In genomic region chr15:90389513-90389912, GRCh38 we compare ENCODE assay signal across 8 cellular contexts. TPM values are rescaled to one million over a fixed set of nuclear protein-coding genes. Genes with fewer than 3 reads are reported as not detected.
A peak's percentile ranks its signal among the peaks of the same experiment; 100 is the strongest.
DNase-seq lines count a peak whose midpoint lies in the region; ATAC-seq and TF ChIP-seq lines count a peak whose summit lies in the region.

No MANE protein-coding gene starts in this region.

- H3K9me3 Mint-ChIP-seq in chondrocyte (ENCODE audit: low read depth): no peaks in the 10 kb centered on the region

- no peaks in the 10 kb centered on the region for H3K27me3 ChIP-seq in right cardiac atrium (ENCODE audit: control insufficient read depth, insufficient read depth)

- peak overlapping the region; percentile 90 for H3K4me3 Mint-ChIP-seq in chondrocyte (ENCODE audit: unreplicated experiment)

- H3K4me1 Mint-ChIP-seq in chondrocyte (ENCODE audit: low read depth): peaks cover 55% of the 10 kb centered on the region

- intact Hi-C loops in right cardiac atrium (cut with DNase I): no loop called here
- intact Hi-C loops in left cardiac atrium (cut with DNase I): no loop called here

- peak overlapping the region; percentile 94 for H3K4me3 ChIP-seq in right cardiac atrium (ENCODE audit: low read length)

- peaks cover 24% of the 10 kb centered on the region for H3K36me3 Mint-ChIP-seq in chondrocyte (ENCODE audit: low read depth)

- peak in 1 of 3 donors; percentile 42 for DNase-seq in right cardiac atrium
- no peak for DNase-seq in left cardiac atrium
- no peak for DNase-seq in chondrocyte (ENCODE audit: low spot score)
- peak; percentile 11 for DNase-seq in myocyte (ENCODE audit: low read depth)
- no peak for DNase-seq in NCI-H146 treated with DMSO at 0.1 percent for 48 hours (lab: John Stamatoyannopoulos, UW; ENCODE audit: unreplicated experiment)
- no peak for DNase-seq in MV-4-11 (lab: John Stamatoyannopoulos, UW)
- DNase-seq in middle frontal gyrus (ENCODE audit: extremely low spot score, low spot score): no peak
- no peak for DNase-seq in D341Med (ENCODE audit: low spot score)

- TF ChIP-seq CTCF in chondrocyte (IDR thresholded peaks at IDR 0.05): no peak

- ATAC-seq in right cardiac atrium: no peak
- ATAC-seq in left cardiac atrium: no peak

- H3K4me1 ChIP-seq in right cardiac atrium (ENCODE audit: control insufficient read depth, insufficient read depth, low read length): peaks cover 11% of the 10 kb centered on the region

- peak overlapping the region; percentile 48 for H3K27ac ChIP-seq in right cardiac atrium (ENCODE audit: low read length)

- H3K27ac Mint-ChIP-seq in chondrocyte (ENCODE audit: unreplicated experiment): peak overlapping the region; percentile 92

- no peaks in the 10 kb centered on the region for H3K9me3 ChIP-seq in right cardiac atrium (ENCODE audit: control insufficient read depth, low read length)

- no peaks in the 10 kb centered on the region for H3K27me3 Mint-ChIP-seq in chondrocyte (ENCODE audit: low read depth)

- WGBS in right cardiac atrium: 57% methylated on average over 6 of the region's 6 CpGs

RNA-seq across cellular contexts. Expression of gene IQGAP1, which starts 1.5 kb away (rescaled TPM):
- total RNA-seq in right cardiac atrium: 10 to 100 TPM; 37.8 to 57.9 (median 53.8) TPM
- polyA plus RNA-seq in right cardiac atrium: 30.0 TPM
- 10 to 100 TPM; 70.4 to 79.2 TPM for total RNA-seq in left cardiac atrium
- 206 to 214 TPM (median 209 TPM) in 3 replicates for total RNA-seq in chondrocyte
- total RNA-seq in myocyte: 66.3 and 95.9 TPM in 2 replicates
- polyA plus RNA-seq in myocyte (2012): 64.4 TPM

RNA-seq across cellular contexts. Expression of gene ZNF774, which starts 37.4 kb away (rescaled TPM):
- total RNA-seq in right cardiac atrium (1 to 10 TPM; 3.1 to 6.4 (median 4.6) TPM), left cardiac atrium (1 to 10 TPM; 3.6 to 3.7 TPM), chondrocyte (3.2 to 4.8 TPM (median 3.3 TPM) in 3 replicates), myocyte (3.4 TPM in 2 replicates)
- polyA plus RNA-seq in right cardiac atrium: 2.0 TPM
- polyA plus RNA-seq in myocyte (2012): 1.2 TPM
